In genomic region chr6:19287928-19288327, GRCh38 we compare ENCODE assay signal across 30 cellular contexts.
"Had no signal": no experiment of that assay in that cellular context is flagged by ENCODE, and none has a peak within 500 bp of the region (broad histone marks: within the 10 kb centered on the region; RNA-seq: fewer than 3 reads in every experiment).

No MANE protein-coding gene starts in this region.

- H3K4me3 ChIP-seq: adrenal gland, ascending aorta, body of pancreas, breast epithelium, cardiac muscle cell had no signal

- DNase-seq: activated effector memory CD4-positive, alpha-beta T cell treated with anti-CD3 and anti-CD28 coated beads, Interleukin-2, amount 50 U/mL, for 16 hours; activated effector memory CD4-positive, alpha-beta T cell treated with Interleukin-2 at 50 U/mL for 16 hours; activated gamma-delta T cell; activated gamma-delta T cell treated with Interleukin-2 at 50 U/mL for 16 hours; activated naive CD4-positive, alpha-beta T cell; activated naive CD4-positive, alpha-beta T cell treated with anti-CD3 and anti-CD28 coated beads for 36 hours; activated naive CD4-positive, alpha-beta T cell treated with anti-CD3 and anti-CD28 coated beads, Interleukin-2, amount 10 ng/mL, durations not matched to agents 7 days and 5 days; activated naive CD4-positive, alpha-beta T cell treated with anti-CD3 and anti-CD28 coated beads, Interleukin-2, amount 50 U/mL, for 16 hours; activated naive CD4-positive, alpha-beta T cell treated with Interleukin-2 at 50 U/mL for 16 hours; activated naive CD8-positive, alpha-beta T cell treated with anti-CD3 and anti-CD28 coated beads for 36 hours; activated naive CD8-positive, alpha-beta T cell treated with anti-CD3 and anti-CD28 coated beads, Interleukin-2, amount 10 ng/mL, durations not matched to agents 7 days and 5 days; activated naive CD8-positive, alpha-beta T cell treated with anti-CD3 and anti-CD28 coated beads, Interleukin-2, amount 50 U/mL, for 24 hours; activated T-cell treated with anti-CD3 and anti-CD28 coated beads, Interleukin-2, amount 50 U/mL, for 4 hours; activated T-cell treated with anti-CD3 and anti-CD28 coated beads, Interleukin-2, amount 50 U/mL, for 48 hours; activated T-cell treated with anti-CD3 and anti-CD28 coated beads, Interleukin-2, amount 50 U/mL, for 72 hours; adrenal gland; amniotic stem cell; amygdala; anterior cingulate cortex; aorta; body of pancreas; brain microvascular endothelial cell; caudate nucleus; central memory CD4-positive, alpha-beta T cell; cerebellar nuclear complex had no signal

- ATAC-seq: activated naive CD4-positive, alpha-beta T cell treated with anti-CD3 and anti-CD28 coated beads, Interleukin-2, amount 50 U/mL, for 72 hours; activated naive CD8-positive, alpha-beta T cell treated with anti-CD3 and anti-CD28 coated beads, Interleukin-2, amount 50 U/mL, for 24 hours; activated T-cell treated with anti-CD3 and anti-CD28 coated beads, Interleukin-2, amount 50 U/mL, for 4 hours; activated T-cell treated with anti-CD3 and anti-CD28 coated beads, Interleukin-2, amount 50 U/mL, for 72 hours; activated T-helper 17 cell treated with anti-CD3 and anti-CD28 coated beads, Interleukin-2, amount 50 U/mL, for 72 hours; body of pancreas had no signal
